1 cellular context compared by ENCODE assay signal in the genomic region with DNA sequence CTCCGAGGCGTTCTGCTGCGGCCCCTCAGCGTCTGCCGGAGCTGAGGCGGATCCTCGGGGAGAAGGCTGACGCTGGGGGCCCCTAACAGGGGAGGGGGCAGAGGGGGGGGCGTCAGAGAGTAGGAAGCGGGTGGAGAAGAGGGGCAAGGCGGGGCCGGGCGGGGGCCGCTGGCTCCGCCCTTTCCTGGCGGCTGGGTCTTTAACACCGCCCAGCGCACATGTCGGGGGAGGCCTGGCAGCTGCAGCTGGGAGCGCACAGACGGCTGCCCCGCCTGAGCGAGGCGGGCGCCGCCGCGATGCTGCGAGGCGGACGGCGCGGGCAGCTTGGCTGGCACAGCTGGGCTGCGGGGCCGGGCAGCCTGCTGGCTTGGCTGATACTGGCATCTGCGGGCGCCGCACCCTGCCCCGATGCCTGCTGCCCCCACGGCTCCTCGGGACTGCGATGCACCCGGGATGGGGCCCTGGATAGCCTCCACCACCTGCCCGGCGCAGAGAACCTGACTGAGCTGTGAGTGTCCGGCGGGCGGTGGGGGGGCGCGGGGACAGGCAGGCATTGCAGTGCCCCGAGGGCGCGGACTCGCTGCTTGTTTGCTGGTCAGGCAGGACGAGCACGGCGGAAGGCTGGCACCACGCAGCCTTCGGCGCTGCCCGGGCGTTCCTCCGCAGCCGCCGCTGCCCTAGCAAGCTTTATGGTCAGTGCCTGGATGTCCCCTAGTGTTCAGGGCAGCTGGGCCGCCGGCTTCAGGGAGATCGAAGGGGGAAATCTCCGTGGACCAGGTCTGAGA.
TF ChIP-seq lines count a peak whose summit lies in the region.

A gene (plus strand): TSS at position 227 of the 785 bp plus-strand sequence. CDS start 70 bp downstream, at position 297.

TF ChIP-seq in HEK293, 187 proteins besides CTCF, POLR2A, EP300 and RAD21 (continued from another document and continues in another):
- TF ChIP-seq, protein P1, sequence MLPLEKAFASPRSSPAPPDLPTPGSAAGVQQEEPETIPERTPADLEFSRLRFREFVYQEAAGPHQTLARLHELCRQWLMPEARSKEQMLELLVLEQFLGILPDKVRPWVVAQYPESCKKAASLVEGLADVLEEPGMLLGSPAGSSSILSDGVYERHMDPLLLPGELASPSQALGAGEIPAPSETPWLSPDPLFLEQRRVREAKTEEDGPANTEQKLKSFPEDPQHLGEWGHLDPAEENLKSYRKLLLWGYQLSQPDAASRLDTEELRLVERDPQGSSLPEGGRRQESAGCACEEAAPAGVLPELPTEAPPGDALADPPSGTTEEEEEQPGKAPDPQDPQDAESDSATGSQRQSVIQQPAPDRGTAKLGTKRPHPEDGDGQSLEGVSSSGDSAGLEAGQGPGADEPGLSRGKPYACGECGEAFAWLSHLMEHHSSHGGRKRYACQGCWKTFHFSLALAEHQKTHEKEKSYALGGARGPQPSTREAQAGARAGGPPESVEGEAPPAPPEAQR (tag by site-specific recombination; IDR thresholded peaks at IDR 0.05): no peak
- peak; percentile 6; the same call in 1 of the 2 replicates for TF ChIP-seq GLIS1 (tag by site-specific recombination; IDR thresholded peaks at IDR 0.05)
- TF ChIP-seq GFI1B (tag by site-specific recombination; IDR thresholded peaks at IDR 0.05): no peak
- TF ChIP-seq ZNF404 (tag by site-specific recombination; IDR thresholded peaks at IDR 0.05): no peak
- no peak for TF ChIP-seq ZNF571 (tag by site-specific recombination; IDR thresholded peaks at IDR 0.05)
- TF ChIP-seq IKZF3 (tag by site-specific recombination; IDR thresholded peaks at IDR 0.05): no peak
- peak; percentile 70 for TF ChIP-seq SP3 (tag by site-specific recombination; IDR thresholded peaks at IDR 0.05)
- peak; percentile 32; the same call in 1 of the 2 replicates for TF ChIP-seq ZNF335 (tag by site-specific recombination; conservative IDR thresholded peaks at IDR 0.05)
- no peak for TF ChIP-seq ZNF791 (tag by site-specific recombination; IDR thresholded peaks at IDR 0.05)
- TF ChIP-seq ZFHX2 (tag by site-specific recombination; conservative IDR thresholded peaks at IDR 0.05): peak; percentile 52
- 0 out of 2 replicates have a peak, but pooled peaks have one; percentile 36 for TF ChIP-seq ZNF596 (tag by site-specific recombination; IDR thresholded peaks at IDR 0.05)
- TF ChIP-seq ZNF843 (tag by site-specific recombination; IDR thresholded peaks at IDR 0.05): no peak
- TF ChIP-seq GLI4 (tag by site-specific recombination; IDR thresholded peaks at IDR 0.05): no peak
- TF ChIP-seq ZNF707 (tag by site-specific recombination; IDR thresholded peaks at IDR 0.05): no peak
- TF ChIP-seq ZNF121 (tag by site-specific recombination; IDR thresholded peaks at IDR 0.05): no peak
- no peak for TF ChIP-seq ZNF132 (tag by site-specific recombination; IDR thresholded peaks at IDR 0.05; ENCODE audit: borderline replicate concordance)
- TF ChIP-seq, protein P2, sequence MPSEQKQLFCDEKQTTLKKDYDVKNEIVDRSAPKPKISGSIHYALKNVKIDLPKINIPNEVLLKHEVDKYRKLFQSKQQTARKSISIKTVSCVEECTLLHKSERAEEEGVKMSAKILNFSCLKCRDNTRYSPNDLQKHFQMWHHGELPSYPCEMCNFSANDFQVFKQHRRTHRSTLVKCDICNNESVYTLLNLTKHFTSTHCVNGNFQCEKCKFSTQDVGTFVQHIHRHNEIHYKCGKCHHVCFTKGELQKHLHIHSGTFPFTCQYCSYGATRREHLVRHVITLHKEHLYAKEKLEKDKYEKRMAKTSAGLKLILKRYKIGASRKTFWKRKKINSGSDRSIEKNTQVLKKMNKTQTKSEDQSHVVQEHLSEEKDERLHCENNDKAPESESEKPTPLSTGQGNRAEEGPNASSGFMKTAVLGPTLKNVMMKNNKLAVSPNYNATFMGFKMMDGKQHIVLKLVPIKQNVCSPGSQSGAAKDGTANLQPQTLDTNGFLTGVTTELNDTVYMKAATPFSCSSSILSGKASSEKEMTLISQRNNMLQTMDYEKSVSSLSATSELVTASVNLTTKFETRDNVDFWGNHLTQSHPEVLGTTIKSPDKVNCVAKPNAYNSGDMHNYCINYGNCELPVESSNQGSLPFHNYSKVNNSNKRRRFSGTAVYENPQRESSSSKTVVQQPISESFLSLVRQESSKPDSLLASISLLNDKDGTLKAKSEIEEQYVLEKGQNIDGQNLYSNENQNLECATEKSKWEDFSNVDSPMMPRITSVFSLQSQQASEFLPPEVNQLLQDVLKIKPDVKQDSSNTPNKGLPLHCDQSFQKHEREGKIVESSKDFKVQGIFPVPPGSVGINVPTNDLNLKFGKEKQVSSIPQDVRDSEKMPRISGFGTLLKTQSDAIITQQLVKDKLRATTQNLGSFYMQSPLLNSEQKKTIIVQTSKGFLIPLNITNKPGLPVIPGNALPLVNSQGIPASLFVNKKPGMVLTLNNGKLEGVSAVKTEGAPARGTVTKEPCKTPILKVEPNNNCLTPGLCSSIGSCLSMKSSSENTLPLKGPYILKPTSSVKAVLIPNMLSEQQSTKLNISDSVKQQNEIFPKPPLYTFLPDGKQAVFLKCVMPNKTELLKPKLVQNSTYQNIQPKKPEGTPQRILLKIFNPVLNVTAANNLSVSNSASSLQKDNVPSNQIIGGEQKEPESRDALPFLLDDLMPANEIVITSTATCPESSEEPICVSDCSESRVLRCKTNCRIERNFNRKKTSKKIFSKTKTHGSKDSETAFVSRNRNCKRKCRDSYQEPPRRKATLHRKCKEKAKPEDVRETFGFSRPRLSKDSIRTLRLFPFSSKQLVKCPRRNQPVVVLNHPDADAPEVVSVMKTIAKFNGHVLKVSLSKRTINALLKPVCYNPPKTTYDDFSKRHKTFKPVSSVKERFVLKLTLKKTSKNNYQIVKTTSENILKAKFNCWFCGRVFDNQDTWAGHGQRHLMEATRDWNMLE (tag by site-specific recombination; conservative IDR thresholded peaks at IDR 0.05; ENCODE audit: low read depth): no peak
- TF ChIP-seq ZNF169 (tag by site-specific recombination; IDR thresholded peaks at IDR 0.05): no peak
- no peak for TF ChIP-seq ZNF624 (tag by site-specific recombination; IDR thresholded peaks at IDR 0.05)
- 0 out of 2 replicates have a peak, but pooled peaks have one; percentile 4 for TF ChIP-seq ZXDB (tag by site-specific recombination; IDR thresholded peaks at IDR 0.05)
- TF ChIP-seq WT1 (tag by site-specific recombination; IDR thresholded peaks at IDR 0.05): no peak
- TF ChIP-seq ZNF341 (tag by site-specific recombination; IDR thresholded peaks at IDR 0.05; ENCODE audit: low read depth): no peak
- TF ChIP-seq ZNF777 (tag by site-specific recombination; IDR thresholded peaks at IDR 0.05; ENCODE audit: borderline replicate concordance): no peak
- no peak for TF ChIP-seq ZBTB21 (tag by site-specific recombination; IDR thresholded peaks at IDR 0.05)
- TF ChIP-seq ZNF776 (tag by site-specific recombination; IDR thresholded peaks at IDR 0.05; ENCODE audit: borderline replicate concordance): no peak
- TF ChIP-seq, protein P3, sequence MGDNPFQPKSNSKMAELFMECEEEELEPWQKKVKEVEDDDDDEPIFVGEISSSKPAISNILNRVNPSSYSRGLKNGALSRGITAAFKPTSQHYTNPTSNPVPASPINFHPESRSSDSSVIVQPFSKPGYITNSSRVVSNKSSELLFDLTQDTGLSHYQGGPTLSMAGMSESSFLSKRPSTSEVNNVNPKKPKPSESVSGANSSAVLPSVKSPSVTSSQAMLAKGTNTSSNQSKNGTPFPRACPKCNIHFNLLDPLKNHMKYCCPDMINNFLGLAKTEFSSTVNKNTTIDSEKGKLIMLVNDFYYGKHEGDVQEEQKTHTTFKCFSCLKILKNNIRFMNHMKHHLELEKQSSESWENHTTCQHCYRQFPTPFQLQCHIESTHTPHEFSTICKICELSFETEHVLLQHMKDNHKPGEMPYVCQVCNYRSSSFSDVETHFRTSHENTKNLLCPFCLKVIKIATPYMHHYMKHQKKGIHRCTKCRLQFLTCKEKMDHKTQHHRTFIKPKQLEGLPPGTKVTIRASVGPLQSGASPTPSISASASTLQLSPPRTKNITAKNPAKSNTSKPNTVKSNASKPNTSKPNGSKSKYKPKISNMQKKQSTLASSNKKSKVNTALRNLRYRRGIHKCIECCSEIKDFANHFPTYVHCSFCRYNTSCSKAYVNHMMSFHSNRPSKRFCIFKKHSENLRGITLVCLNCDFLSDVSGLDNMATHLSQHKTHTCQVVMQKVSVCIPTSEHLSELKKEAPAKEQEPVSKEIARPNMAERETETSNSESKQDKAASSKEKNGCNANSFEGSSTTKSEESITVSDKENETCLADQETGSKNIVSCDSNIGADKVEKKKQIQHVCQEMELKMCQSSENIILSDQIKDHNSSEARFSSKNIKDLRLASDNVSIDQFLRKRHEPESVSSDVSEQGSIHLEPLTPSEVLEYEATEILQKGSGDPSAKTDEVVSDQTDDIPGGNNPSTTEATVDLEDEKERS (tag by site-specific recombination; IDR thresholded peaks at IDR 0.05): no peak
- no peak for TF ChIP-seq ZFP3 (tag by site-specific recombination; IDR thresholded peaks at IDR 0.05; ENCODE audit: low read depth)
- no peak for TF ChIP-seq ZNF423 (tag by site-specific recombination; IDR thresholded peaks at IDR 0.05)
- no peak for TF ChIP-seq ZNF549 (tag by site-specific recombination; IDR thresholded peaks at IDR 0.05)
- 0 out of 2 replicates have a peak, but pooled peaks have one; percentile 43 for TF ChIP-seq ZNF660 (tag by site-specific recombination; IDR thresholded peaks at IDR 0.05)
- TF ChIP-seq ZNF548 (tag by site-specific recombination; IDR thresholded peaks at IDR 0.05): no peak
- TF ChIP-seq ZNF529 (tag by site-specific recombination; IDR thresholded peaks at IDR 0.05; ENCODE audit: insufficient replicate concordance): no peak
- TF ChIP-seq, protein P4, sequence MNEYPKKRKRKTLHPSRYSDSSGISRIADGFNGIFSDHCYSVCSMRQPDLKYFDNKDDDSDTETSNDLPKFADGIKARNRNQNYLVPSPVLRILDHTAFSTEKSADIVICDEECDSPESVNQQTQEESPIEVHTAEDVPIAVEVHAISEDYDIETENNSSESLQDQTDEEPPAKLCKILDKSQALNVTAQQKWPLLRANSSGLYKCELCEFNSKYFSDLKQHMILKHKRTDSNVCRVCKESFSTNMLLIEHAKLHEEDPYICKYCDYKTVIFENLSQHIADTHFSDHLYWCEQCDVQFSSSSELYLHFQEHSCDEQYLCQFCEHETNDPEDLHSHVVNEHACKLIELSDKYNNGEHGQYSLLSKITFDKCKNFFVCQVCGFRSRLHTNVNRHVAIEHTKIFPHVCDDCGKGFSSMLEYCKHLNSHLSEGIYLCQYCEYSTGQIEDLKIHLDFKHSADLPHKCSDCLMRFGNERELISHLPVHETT (tag by site-specific recombination; IDR thresholded peaks at IDR 0.05): no peak
- no peak for TF ChIP-seq ZNF747 (tag by site-specific recombination; IDR thresholded peaks at IDR 0.05)
- TF ChIP-seq, protein P5, sequence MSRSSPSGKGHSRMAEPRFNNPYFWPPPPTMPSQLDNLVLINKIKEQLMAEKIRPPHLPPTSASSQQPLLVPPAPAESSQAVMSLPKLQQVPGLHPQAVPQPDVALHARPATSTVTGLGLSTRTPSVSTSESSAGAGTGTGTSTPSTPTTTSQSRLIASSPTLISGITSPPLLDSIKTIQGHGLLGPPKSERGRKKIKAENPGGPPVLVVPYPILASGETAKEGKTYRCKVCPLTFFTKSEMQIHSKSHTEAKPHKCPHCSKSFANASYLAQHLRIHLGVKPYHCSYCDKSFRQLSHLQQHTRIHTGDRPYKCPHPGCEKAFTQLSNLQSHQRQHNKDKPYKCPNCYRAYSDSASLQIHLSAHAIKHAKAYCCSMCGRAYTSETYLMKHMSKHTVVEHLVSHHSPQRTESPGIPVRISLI (tag by site-specific recombination; IDR thresholded peaks at IDR 0.05): no peak
- TF ChIP-seq, protein P6, sequence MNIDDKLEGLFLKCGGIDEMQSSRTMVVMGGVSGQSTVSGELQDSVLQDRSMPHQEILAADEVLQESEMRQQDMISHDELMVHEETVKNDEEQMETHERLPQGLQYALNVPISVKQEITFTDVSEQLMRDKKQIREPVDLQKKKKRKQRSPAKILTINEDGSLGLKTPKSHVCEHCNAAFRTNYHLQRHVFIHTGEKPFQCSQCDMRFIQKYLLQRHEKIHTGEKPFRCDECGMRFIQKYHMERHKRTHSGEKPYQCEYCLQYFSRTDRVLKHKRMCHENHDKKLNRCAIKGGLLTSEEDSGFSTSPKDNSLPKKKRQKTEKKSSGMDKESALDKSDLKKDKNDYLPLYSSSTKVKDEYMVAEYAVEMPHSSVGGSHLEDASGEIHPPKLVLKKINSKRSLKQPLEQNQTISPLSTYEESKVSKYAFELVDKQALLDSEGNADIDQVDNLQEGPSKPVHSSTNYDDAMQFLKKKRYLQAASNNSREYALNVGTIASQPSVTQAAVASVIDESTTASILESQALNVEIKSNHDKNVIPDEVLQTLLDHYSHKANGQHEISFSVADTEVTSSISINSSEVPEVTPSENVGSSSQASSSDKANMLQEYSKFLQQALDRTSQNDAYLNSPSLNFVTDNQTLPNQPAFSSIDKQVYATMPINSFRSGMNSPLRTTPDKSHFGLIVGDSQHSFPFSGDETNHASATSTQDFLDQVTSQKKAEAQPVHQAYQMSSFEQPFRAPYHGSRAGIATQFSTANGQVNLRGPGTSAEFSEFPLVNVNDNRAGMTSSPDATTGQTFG (tag by site-specific recombination; IDR thresholded peaks at IDR 0.05; ENCODE audit: borderline replicate concordance): no peak
- TF ChIP-seq, protein P7, sequence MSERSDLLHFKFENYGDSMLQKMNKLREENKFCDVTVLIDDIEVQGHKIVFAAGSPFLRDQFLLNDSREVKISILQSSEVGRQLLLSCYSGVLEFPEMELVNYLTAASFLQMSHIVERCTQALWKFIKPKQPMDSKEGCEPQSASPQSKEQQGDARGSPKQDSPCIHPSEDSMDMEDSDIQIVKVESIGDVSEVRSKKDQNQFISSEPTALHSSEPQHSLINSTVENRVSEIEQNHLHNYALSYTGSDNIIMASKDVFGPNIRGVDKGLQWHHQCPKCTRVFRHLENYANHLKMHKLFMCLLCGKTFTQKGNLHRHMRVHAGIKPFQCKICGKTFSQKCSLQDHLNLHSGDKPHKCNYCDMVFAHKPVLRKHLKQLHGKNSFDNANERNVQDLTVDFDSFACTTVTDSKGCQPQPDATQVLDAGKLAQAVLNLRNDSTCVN (tag by site-specific recombination; optimal IDR thresholded peaks at IDR 0.05): no peak
- TF ChIP-seq ZNF366 (tag by site-specific recombination; conservative IDR thresholded peaks at IDR 0.05): no peak
- no peak for TF ChIP-seq ZNF223 (tag by site-specific recombination; IDR thresholded peaks at IDR 0.05)
- no peak for TF ChIP-seq ZNF214 (tag by site-specific recombination; IDR thresholded peaks at IDR 0.05; ENCODE audit: borderline replicate concordance)
- no peak for TF ChIP-seq ZNF133 (tag by site-specific recombination; IDR thresholded peaks at IDR 0.05)
- TF ChIP-seq, protein P8, sequence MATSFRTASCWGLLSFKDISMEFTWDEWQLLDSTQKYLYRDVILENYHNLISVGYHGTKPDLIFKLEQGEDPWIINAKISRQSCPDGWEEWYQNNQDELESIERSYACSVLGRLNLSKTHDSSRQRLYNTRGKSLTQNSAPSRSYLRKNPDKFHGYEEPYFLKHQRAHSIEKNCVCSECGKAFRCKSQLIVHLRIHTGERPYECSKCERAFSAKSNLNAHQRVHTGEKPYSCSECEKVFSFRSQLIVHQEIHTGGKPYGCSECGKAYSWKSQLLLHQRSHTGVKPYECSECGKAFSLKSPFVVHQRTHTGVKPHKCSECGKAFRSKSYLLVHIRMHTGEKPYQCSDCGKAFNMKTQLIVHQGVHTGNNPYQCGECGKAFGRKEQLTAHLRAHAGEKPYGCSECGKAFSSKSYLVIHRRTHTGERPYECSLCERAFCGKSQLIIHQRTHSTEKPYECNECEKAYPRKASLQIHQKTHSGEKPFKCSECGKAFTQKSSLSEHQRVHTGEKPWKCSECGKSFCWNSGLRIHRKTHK (tag by site-specific recombination; IDR thresholded peaks at IDR 0.05): no peak
- TF ChIP-seq EGR2 (tag by site-specific recombination; IDR thresholded peaks at IDR 0.05; ENCODE audit: low read depth): peak; percentile 44
- TF ChIP-seq ZNF621 (tag by site-specific recombination; IDR thresholded peaks at IDR 0.05): no peak
- no peak for TF ChIP-seq ZFP37 (tag by site-specific recombination; IDR thresholded peaks at IDR 0.05)
- TF ChIP-seq ZNF324 (tag by site-specific recombination; IDR thresholded peaks at IDR 0.05): no peak
